Comparison of ENCODE assay signal across 1 cellular context in the genomic region with DNA sequence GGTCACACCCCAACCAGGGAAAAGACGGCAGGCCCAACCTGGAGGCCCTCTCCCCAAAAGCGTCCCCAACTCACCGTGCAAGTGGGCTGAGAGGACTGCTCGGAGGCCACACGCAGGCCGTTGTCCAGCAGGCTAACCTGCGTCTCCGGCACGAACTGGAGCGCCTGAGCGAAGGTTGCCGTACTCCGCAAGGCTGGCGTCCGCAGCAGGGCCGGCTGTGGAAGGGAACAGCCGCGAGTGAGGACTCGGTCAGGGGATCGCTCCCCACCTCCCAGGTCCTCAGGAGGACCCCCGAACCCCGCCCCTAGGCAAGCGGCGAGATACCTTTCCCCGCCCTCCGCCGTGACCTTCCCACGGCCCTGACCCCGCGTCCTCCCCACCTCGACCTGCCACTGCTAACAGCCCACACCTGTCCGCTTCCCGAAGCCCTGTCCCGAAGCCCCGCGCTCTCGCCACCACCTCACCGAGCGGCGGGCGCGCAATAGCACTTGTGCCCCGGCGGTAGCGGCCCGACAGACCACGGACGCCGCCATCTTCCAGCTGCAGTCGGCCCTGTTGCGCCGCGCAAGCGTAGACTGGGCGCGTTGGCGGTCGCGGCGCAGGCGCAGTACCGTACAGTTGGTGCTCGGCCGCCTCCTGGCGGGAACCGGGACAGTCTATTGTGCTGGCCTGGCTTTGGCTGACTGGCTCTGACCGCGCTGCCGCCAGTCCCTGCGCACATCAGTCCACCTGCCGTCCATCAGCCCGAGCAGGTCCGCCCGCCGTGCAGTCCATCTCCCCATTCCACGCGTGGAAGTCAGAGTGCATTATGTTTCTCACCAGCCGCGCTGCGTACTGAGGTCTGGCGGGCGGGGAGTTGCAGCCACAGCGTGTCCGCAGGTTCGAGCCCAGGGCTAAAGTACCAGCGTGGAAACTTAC.
TF ChIP-seq lines count a peak whose summit lies in the region.

A gene (minus strand): TSS at position 559 of the 918 bp plus-strand sequence. CDS start 26 bp downstream, at position 533.

TF ChIP-seq in HepG2, 621 proteins besides CTCF, POLR2A, EP300 and RAD21 (continued from another document and continues in another):
- TF ChIP-seq, protein P1, sequence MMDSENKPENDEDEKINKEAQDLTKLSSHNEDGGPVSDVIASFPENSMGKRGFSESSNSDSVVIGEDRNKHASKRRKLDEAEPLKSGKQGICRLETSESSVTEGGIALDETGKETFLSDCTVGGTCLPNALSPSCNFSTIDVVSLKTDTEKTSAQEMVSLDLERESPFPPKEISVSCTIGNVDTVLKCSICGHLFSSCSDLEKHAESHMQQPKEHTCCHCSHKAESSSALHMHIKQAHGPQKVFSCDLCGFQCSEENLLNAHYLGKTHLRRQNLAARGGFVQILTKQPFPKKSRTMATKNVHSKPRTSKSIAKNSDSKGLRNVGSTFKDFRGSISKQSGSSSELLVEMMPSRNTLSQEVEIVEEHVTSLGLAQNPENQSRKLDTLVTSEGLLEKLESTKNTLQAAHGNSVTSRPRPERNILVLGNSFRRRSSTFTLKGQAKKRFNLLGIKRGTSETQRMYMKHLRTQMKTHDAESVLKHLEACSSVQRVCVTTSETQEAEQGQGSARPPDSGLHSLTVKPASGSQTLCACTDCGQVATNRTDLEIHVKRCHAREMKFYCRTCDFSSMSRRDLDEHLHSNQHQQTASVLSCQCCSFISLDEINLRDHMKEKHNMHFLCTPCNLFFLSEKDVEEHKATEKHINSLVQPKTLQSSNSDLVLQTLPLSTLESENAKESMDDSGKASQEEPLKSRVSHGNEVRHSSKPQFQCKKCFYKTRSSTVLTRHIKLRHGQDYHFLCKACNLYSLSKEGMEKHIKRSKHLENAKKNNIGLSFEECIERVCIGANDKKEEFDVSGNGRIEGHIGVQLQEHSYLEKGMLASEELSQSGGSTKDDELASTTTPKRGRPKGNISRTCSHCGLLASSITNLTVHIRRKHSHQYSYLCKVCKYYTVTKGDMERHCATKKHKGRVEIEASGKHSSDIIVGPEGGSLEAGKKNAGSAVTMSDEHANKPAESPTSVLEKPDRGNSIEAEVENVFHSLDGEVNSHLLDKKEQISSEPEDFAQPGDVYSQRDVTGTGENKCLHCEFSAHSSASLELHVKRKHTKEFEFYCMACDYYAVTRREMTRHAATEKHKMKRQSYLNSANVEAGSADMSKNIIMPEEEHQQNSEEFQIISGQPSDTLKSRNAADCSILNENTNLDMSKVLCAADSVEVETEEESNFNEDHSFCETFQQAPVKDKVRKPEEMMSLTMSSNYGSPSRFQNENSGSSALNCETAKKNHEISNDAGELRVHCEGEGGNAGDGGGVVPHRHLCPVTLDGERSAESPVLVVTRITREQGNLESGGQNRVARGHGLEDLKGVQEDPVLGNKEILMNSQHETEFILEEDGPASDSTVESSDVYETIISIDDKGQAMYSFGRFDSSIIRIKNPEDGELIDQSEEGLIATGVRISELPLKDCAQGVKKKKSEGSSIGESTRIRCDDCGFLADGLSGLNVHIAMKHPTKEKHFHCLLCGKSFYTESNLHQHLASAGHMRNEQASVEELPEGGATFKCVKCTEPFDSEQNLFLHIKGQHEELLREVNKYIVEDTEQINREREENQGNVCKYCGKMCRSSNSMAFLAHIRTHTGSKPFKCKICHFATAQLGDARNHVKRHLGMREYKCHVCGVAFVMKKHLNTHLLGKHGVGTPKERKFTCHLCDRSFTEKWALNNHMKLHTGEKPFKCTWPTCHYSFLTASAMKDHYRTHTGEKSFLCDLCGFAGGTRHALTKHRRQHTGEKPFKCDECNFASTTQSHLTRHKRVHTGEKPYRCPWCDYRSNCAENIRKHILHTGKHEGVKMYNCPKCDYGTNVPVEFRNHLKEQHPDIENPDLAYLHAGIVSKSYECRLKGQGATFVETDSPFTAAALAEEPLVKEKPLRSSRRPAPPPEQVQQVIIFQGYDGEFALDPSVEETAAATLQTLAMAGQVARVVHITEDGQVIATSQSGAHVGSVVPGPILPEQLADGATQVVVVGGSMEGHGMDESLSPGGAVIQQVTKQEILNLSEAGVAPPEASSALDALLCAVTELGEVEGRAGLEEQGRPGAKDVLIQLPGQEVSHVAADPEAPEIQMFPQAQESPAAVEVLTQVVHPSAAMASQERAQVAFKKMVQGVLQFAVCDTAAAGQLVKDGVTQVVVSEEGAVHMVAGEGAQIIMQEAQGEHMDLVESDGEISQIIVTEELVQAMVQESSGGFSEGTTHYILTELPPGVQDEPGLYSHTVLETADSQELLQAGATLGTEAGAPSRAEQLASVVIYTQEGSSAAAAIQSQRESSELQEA (CRISPR knock-in tag; IDR thresholded peaks at IDR 0.05; ENCODE audit: not compliant biosample characterization): peak; percentile 88
- TF ChIP-seq, protein P2, sequence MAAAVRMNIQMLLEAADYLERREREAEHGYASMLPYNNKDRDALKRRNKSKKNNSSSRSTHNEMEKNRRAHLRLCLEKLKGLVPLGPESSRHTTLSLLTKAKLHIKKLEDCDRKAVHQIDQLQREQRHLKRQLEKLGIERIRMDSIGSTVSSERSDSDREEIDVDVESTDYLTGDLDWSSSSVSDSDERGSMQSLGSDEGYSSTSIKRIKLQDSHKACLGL (CRISPR knock-in tag; IDR thresholded peaks at IDR 0.05): peak; percentile 95
- TF ChIP-seq, protein P3, sequence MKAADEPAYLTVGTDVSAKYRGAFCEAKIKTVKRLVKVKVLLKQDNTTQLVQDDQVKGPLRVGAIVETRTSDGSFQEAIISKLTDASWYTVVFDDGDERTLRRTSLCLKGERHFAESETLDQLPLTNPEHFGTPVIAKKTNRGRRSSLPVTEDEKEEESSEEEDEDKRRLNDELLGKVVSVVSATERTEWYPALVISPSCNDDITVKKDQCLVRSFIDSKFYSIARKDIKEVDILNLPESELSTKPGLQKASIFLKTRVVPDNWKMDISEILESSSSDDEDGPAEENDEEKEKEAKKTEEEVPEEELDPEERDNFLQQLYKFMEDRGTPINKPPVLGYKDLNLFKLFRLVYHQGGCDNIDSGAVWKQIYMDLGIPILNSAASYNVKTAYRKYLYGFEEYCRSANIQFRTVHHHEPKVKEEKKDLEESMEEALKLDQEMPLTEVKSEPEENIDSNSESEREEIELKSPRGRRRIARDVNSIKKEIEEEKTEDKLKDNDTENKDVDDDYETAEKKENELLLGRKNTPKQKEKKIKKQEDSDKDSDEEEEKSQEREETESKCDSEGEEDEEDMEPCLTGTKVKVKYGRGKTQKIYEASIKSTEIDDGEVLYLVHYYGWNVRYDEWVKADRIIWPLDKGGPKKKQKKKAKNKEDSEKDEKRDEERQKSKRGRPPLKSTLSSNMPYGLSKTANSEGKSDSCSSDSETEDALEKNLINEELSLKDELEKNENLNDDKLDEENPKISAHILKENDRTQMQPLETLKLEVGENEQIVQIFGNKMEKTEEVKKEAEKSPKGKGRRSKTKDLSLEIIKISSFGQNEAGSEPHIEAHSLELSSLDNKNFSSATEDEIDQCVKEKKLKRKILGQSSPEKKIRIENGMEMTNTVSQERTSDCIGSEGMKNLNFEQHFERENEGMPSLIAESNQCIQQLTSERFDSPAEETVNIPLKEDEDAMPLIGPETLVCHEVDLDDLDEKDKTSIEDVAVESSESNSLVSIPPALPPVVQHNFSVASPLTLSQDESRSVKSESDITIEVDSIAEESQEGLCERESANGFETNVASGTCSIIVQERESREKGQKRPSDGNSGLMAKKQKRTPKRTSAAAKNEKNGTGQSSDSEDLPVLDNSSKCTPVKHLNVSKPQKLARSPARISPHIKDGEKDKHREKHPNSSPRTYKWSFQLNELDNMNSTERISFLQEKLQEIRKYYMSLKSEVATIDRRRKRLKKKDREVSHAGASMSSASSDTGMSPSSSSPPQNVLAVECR (CRISPR knock-in tag; IDR thresholded peaks at IDR 0.05; ENCODE audit: borderline replicate concordance): peak; percentile 93
- TF ChIP-seq, protein P4, sequence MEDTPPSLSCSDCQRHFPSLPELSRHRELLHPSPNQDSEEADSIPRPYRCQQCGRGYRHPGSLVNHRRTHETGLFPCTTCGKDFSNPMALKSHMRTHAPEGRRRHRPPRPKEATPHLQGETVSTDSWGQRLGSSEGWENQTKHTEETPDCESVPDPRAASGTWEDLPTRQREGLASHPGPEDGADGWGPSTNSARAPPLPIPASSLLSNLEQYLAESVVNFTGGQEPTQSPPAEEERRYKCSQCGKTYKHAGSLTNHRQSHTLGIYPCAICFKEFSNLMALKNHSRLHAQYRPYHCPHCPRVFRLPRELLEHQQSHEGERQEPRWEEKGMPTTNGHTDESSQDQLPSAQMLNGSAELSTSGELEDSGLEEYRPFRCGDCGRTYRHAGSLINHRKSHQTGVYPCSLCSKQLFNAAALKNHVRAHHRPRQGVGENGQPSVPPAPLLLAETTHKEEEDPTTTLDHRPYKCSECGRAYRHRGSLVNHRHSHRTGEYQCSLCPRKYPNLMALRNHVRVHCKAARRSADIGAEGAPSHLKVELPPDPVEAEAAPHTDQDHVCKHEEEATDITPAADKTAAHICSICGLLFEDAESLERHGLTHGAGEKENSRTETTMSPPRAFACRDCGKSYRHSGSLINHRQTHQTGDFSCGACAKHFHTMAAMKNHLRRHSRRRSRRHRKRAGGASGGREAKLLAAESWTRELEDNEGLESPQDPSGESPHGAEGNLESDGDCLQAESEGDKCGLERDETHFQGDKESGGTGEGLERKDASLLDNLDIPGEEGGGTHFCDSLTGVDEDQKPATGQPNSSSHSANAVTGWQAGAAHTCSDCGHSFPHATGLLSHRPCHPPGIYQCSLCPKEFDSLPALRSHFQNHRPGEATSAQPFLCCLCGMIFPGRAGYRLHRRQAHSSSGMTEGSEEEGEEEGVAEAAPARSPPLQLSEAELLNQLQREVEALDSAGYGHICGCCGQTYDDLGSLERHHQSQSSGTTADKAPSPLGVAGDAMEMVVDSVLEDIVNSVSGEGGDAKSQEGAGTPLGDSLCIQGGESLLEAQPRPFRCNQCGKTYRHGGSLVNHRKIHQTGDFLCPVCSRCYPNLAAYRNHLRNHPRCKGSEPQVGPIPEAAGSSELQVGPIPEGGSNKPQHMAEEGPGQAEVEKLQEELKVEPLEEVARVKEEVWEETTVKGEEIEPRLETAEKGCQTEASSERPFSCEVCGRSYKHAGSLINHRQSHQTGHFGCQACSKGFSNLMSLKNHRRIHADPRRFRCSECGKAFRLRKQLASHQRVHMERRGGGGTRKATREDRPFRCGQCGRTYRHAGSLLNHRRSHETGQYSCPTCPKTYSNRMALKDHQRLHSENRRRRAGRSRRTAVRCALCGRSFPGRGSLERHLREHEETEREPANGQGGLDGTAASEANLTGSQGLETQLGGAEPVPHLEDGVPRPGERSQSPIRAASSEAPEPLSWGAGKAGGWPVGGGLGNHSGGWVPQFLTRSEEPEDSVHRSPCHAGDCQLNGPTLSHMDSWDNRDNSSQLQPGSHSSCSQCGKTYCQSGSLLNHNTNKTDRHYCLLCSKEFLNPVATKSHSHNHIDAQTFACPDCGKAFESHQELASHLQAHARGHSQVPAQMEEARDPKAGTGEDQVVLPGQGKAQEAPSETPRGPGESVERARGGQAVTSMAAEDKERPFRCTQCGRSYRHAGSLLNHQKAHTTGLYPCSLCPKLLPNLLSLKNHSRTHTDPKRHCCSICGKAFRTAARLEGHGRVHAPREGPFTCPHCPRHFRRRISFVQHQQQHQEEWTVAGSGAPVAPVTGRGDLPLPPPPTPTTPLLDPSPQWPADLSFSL (CRISPR knock-in tag; IDR thresholded peaks at IDR 0.05): 0 out of 2 replicates have a peak, but pooled peaks have one; percentile 27
- TF ChIP-seq WIZ (CRISPR knock-in tag; IDR thresholded peaks at IDR 0.05) (peak; percentile 87; the same call in 1 of the 2 replicates), ZNF788 (CRISPR knock-in tag; IDR thresholded peaks at IDR 0.05; ENCODE audit: borderline replicate concordance) (peak; percentile 84; the same call in 1 of the 2 replicates), ZNF335 (CRISPR knock-in tag; IDR thresholded peaks at IDR 0.05) (no peak; the same call in 1 of the 2 replicates), SRY (CRISPR knock-in tag; IDR thresholded peaks at IDR 0.05) (peak; percentile 91), RFXANK (CRISPR knock-in tag; IDR thresholded peaks at IDR 0.05) (no peak)
- TF ChIP-seq, protein P5, sequence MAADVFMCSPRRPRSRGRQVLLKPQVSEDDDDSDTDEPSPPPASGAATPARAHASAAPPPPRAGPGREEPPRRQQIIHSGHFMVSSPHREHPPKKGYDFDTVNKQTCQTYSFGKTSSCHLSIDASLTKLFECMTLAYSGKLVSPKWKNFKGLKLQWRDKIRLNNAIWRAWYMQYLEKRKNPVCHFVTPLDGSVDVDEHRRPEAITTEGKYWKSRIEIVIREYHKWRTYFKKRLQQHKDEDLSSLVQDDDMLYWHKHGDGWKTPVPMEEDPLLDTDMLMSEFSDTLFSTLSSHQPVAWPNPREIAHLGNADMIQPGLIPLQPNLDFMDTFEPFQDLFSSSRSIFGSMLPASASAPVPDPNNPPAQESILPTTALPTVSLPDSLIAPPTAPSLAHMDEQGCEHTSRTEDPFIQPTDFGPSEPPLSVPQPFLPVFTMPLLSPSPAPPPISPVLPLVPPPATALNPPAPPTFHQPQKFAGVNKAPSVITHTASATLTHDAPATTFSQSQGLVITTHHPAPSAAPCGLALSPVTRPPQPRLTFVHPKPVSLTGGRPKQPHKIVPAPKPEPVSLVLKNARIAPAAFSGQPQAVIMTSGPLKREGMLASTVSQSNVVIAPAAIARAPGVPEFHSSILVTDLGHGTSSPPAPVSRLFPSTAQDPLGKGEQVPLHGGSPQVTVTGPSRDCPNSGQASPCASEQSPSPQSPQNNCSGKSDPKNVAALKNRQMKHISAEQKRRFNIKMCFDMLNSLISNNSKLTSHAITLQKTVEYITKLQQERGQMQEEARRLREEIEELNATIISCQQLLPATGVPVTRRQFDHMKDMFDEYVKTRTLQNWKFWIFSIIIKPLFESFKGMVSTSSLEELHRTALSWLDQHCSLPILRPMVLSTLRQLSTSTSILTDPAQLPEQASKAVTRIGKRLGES (CRISPR knock-in tag; IDR thresholded peaks at IDR 0.05; ENCODE audit: borderline replicate concordance): no peak
- TF ChIP-seq, protein P6, sequence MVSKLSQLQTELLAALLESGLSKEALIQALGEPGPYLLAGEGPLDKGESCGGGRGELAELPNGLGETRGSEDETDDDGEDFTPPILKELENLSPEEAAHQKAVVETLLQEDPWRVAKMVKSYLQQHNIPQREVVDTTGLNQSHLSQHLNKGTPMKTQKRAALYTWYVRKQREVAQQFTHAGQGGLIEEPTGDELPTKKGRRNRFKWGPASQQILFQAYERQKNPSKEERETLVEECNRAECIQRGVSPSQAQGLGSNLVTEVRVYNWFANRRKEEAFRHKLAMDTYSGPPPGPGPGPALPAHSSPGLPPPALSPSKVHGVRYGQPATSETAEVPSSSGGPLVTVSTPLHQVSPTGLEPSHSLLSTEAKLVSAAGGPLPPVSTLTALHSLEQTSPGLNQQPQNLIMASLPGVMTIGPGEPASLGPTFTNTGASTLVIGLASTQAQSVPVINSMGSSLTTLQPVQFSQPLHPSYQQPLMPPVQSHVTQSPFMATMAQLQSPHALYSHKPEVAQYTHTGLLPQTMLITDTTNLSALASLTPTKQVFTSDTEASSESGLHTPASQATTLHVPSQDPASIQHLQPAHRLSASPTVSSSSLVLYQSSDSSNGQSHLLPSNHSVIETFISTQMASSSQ (IDR thresholded peaks at IDR 0.05; ENCODE audit: low read depth): no peak
- TF ChIP-seq, protein P6 (CRISPR knock-in tag; IDR thresholded peaks at IDR 0.05; ENCODE audit: borderline replicate concordance): peak; percentile 77; the same call in 1 of the 2 replicates
